Comparison of ENCODE assay signal across 1 cellular context in the genomic region with DNA sequence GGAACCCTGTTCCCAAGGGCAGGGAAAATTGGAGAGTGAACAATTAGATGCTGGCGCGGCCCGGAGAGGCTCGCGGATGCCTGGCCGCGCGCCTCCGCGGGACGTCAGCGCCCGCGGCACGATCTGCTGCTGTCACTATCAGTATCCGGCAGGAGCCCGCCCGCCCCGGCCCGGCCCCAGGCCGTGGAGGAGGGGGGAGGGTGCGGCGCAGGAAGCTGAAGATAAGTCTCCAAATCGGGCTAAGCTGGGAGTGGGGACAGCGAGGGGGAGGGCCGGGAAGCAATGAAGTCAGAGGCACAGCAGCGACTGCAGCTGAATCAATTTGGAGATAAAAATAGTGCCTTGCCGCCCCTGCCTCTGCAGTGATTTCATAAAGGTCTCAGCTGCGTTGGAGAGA.
A peak's percentile ranks its signal among the peaks of the same experiment; 100 is the strongest.
TF ChIP-seq lines count a peak whose summit lies in the region.

No MANE protein-coding gene starts in this region.

TF ChIP-seq in HEK293, 187 proteins besides CTCF, POLR2A, EP300 and RAD21 (continued from another document):
- TF ChIP-seq, protein P1, sequence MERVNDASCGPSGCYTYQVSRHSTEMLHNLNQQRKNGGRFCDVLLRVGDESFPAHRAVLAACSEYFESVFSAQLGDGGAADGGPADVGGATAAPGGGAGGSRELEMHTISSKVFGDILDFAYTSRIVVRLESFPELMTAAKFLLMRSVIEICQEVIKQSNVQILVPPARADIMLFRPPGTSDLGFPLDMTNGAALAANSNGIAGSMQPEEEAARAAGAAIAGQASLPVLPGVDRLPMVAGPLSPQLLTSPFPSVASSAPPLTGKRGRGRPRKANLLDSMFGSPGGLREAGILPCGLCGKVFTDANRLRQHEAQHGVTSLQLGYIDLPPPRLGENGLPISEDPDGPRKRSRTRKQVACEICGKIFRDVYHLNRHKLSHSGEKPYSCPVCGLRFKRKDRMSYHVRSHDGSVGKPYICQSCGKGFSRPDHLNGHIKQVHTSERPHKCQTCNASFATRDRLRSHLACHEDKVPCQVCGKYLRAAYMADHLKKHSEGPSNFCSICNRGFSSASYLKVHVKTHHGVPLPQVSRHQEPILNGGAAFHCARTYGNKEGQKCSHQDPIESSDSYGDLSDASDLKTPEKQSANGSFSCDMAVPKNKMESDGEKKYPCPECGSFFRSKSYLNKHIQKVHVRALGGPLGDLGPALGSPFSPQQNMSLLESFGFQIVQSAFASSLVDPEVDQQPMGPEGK (tag by site-specific recombination; IDR thresholded peaks at IDR 0.05): peak; percentile 40; the same call in 1 of the 2 replicates
- TF ChIP-seq ZNF239 (tag by site-specific recombination; IDR thresholded peaks at IDR 0.05): no peak
- TF ChIP-seq, protein P2, sequence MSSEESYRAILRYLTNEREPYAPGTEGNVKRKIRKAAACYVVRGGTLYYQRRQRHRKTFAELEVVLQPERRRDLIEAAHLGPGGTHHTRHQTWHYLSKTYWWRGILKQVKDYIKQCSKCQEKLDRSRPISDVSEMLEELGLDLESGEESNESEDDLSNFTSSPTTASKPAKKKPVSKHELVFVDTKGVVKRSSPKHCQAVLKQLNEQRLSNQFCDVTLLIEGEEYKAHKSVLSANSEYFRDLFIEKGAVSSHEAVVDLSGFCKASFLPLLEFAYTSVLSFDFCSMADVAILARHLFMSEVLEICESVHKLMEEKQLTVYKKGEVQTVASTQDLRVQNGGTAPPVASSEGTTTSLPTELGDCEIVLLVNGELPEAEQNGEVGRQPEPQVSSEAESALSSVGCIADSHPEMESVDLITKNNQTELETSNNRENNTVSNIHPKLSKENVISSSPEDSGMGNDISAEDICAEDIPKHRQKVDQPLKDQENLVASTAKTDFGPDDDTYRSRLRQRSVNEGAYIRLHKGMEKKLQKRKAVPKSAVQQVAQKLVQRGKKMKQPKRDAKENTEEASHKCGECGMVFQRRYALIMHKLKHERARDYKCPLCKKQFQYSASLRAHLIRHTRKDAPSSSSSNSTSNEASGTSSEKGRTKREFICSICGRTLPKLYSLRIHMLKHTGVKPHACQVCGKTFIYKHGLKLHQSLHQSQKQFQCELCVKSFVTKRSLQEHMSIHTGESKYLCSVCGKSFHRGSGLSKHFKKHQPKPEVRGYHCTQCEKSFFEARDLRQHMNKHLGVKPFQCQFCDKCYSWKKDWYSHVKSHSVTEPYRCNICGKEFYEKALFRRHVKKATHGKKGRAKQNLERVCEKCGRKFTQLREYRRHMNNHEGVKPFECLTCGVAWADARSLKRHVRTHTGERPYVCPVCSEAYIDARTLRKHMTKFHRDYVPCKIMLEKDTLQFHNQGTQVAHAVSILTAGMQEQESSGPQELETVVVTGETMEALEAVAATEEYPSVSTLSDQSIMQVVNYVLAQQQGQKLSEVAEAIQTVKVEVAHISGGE (tag by site-specific recombination; conservative IDR thresholded peaks at IDR 0.05; ENCODE audit: low read depth): peak; percentile 19; the same call in 1 of the 2 replicates
- TF ChIP-seq ZNF311 (tag by site-specific recombination; IDR thresholded peaks at IDR 0.05; ENCODE audit: borderline replicate concordance): no peak
- TF ChIP-seq ZNF335 (tag by site-specific recombination; conservative IDR thresholded peaks at IDR 0.05): 0 out of 2 replicates have a peak, but pooled peaks have one; percentile 16
- TF ChIP-seq ZNF341 (tag by site-specific recombination; IDR thresholded peaks at IDR 0.05; ENCODE audit: low read depth): peak; percentile 27
- TF ChIP-seq OSR2 (tag by site-specific recombination; IDR thresholded peaks at IDR 0.05): peak; percentile 40; the same call in 1 of the 2 replicates
- TF ChIP-seq, protein P3, sequence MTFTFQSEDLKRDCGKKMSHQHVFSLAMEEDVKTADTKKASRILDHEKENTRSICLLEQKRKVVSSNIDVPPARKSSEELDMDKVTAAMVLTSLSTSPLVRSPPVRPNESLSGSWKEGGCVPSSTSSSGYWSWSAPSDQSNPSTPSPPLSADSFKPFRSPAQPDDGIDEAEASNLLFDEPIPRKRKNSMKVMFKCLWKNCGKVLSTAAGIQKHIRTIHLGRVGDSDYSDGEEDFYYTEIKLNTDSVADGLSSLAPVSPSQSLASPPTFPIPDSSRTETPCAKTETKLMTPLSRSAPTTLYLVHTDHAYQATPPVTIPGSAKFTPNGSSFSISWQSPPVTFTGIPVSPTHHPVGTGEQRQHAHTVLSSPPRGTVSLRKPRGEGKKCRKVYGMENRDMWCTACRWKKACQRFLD (tag by site-specific recombination; IDR thresholded peaks at IDR 0.05): no peak
TF ChIP-seq in HEK293: peak in this region for 21.
